ENCODE assay signal across 13 cellular contexts in the genomic region with DNA sequence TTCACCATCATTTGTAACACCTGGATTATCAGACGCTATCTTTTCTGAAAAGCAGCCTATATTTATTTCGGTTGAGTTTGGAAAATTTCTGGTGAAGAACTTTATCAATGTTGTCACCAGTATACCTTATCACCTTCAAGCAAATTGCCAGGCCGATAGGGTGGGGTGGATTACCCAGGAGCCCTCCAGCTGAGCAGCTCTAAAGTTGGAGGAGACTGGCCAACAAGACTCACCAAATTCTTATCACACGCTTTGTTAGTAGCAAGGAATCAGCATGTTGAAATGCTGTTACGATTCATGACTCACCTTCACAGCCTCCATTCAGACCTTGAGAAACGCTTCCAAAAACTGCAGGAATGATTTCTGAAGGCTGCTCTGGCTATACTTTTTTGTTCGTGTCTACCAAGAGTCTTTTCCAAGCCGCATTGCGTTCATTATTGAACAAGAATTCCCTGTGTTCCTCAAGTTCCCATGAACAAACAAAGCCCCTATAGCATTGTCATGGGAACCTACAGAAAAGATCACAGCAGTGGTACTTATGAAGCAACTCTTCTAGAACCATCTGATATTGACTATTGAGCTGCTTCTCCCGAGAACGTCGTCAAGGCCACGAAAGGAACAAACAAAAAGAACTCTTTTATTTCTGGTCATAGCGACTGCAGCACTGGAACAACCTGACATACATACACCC.
DNase-seq lines count a peak whose midpoint lies in the region; ATAC-seq, FAIRE-seq and TF ChIP-seq lines count a peak whose summit lies in the region.
"Had no signal": no experiment of that assay in that cellular context is flagged by ENCODE, and none has a peak within 500 bp of the region (broad histone marks: within the 10 kb centered on the region; RNA-seq: fewer than 3 reads in every experiment).

No MANE protein-coding gene starts in this region.

- H3K9ac ChIP-seq in IMR-90 (ENCODE audit: low read depth, low read length): no peak overlapping the region
- H3K9ac ChIP-seq in kidney (ENCODE audit: low read length in 2 of 2): no peak overlapping the region

- peaks cover 13% of the 10 kb centered on the region for H3K4me1 Mint-ChIP-seq in T-helper 17 cell
- H3K4me1 Mint-ChIP-seq in central memory CD8-positive, alpha-beta T cell: peaks cover 8% of the 10 kb centered on the region

- H3K23ac ChIP-seq in IMR-90 (ENCODE audit: low read depth, low read length): no peak overlapping the region

- H4K8ac ChIP-seq in IMR-90 (ENCODE audit: low read depth in 2 of 2, low read length in 2 of 2): no peak overlapping the region

- H3K27me3 Mint-ChIP-seq in T-helper 17 cell: peaks cover 13% of the 10 kb centered on the region
- no peaks in the 10 kb centered on the region for H3K27me3 Mint-ChIP-seq in central memory CD8-positive, alpha-beta T cell

- no peak overlapping the region for H3K14ac ChIP-seq in IMR-90 (replicated peaks; ENCODE audit: low read depth, low read length)

- no peaks in the 10 kb centered on the region for H3K9me3 ChIP-seq in IMR-90 (ENCODE audit: control insufficient read depth, insufficient read depth, low read length)
- H3K9me3 ChIP-seq in T-helper 17 cell (ENCODE audit: control insufficient read depth, low read length, poor library complexity, severe bottlenecking): no peaks in the 10 kb centered on the region
- H3K9me3 ChIP-seq in kidney (ENCODE audit: control insufficient read depth in 1 of 2, low read length in 2 of 2): no peaks in the 10 kb centered on the region
- no peaks in the 10 kb centered on the region for H3K9me3 ChIP-seq in psoas muscle
- H3K9me3 ChIP-seq: HAP-1 had no signal

- CTCF ChIA-PET in IMR-90 (lab: Yijun Ruan, JAX): interaction anchor here (0.6 kb wide), 1 partner anchor 291 kb away, joined by 4 read pairs; a partner anchor contains a TSS

- H2AK5ac ChIP-seq in IMR-90 (ENCODE audit: low read depth, low read length): no peak overlapping the region

- no peak overlapping the region for H3K56ac ChIP-seq in IMR-90 (ENCODE audit: extremely low read depth, insufficient read depth, low read length)

- H3K36me3 ChIP-seq in IMR-90 (ENCODE audit: control insufficient read depth, insufficient read depth, low read length) (no peaks in the 10 kb centered on the region), kidney (ENCODE audit: control insufficient read depth in 1 of 2, insufficient read depth in 2 of 2, low read length in 2 of 2) (no peaks in the 10 kb centered on the region), psoas muscle (ENCODE audit: insufficient read depth in 1 of 2, low read depth in 1 of 2) (no peaks in the 10 kb centered on the region)
- H3K36me3 ChIP-seq: HAP-1 had no signal

- no peak overlapping the region for H3K4me2 ChIP-seq in IMR-90 (ENCODE audit: low read depth, low read length)

- intact Hi-C loops in IMR-90 (cut with micrococcal nuclease): loop anchor here (5.0 to 10.0 kb wide), 2 partner anchors 298 to 1715 kb away; a partner anchor contains a TSS
- intact Hi-C loops in kidney (cut with DNase I): no loop called here
- intact Hi-C loops in psoas muscle (cut with DNase I): loop anchor here in 1 of 2 donors (5.0 kb wide), 1 partner anchor 298 kb away; no protein-coding TSS in a partner anchor

- no peak for TF ChIP-seq RAD21 in IMR-90 (IDR thresholded peaks at IDR 0.05; ENCODE audit: low read length)

- no peaks in the 10 kb centered on the region for H4K20me1 ChIP-seq in IMR-90 (ENCODE audit: insufficient read depth, low read length)

- no TSS peak for BruUV-seq in IMR-90 (replicated peaks; lab: Mats Ljungman, UMichigan)

- TF ChIP-seq CTCF in IMR-90 (conservative IDR thresholded peaks at IDR 0.05; ENCODE audit: low read depth, low read length): no peak
- no peak for TF ChIP-seq CTCF in kidney (IDR thresholded peaks at IDR 0.05; ENCODE audit: borderline replicate concordance, extremely low read depth, insufficient read depth)
- TF ChIP-seq CTCF in psoas muscle (IDR thresholded peaks at IDR 0.05): no peak

- H3K4ac ChIP-seq in IMR-90 (ENCODE audit: low read depth, low read length): no peak overlapping the region

- H2BK120ac ChIP-seq in IMR-90 (ENCODE audit: low read depth, low read length): no peak overlapping the region

- no peak overlapping the region for H2BK20ac ChIP-seq in IMR-90 (ENCODE audit: low read depth, low read length)

- TF ChIP-seq POLR2A in IMR-90 (IDR thresholded peaks at IDR 0.05; ENCODE audit: low read depth, low read length): no peak

- H4K5ac ChIP-seq in IMR-90 (ENCODE audit: low read depth, low read length): no peak overlapping the region

- H2BK15ac ChIP-seq in IMR-90 (ENCODE audit: low read depth, low read length): no peak overlapping the region

- dilution Hi-C loops in IMR-90 (cut with HindIII; ENCODE audit: low sequenced_read_pairs, unreplicated experiment): no loop called here

- no peaks in the 10 kb centered on the region for H3K4me1 ChIP-seq in IMR-90 (ENCODE audit: control insufficient read depth, insufficient read depth, low read length)
- no peaks in the 10 kb centered on the region for H3K4me1 ChIP-seq in kidney (ENCODE audit: control insufficient read depth in 1 of 2, insufficient read depth in 1 of 2, low read depth in 1 of 2, low read length in 2 of 2)
- H3K4me1 ChIP-seq in psoas muscle: no peaks in the 10 kb centered on the region
- H3K4me1 ChIP-seq: HAP-1 had no signal

- no peak for FAIRE-seq in kidney (lab: Jason Lieb, UNC)
- FAIRE-seq: RCC 7860 had no signal

- no peaks in the 10 kb centered on the region for H3K9me3 Mint-ChIP-seq in central memory CD8-positive, alpha-beta T cell

- peak overlapping the region; percentile 4 for H3K27ac Mint-ChIP-seq in T-helper 17 cell
- H3K27ac Mint-ChIP-seq in central memory CD8-positive, alpha-beta T cell (ENCODE audit: low read depth): peak overlapping the region; percentile 96

- H3K9me1 ChIP-seq in IMR-90 (ENCODE audit: insufficient read depth, low read length): no peaks in the 10 kb centered on the region

- DNase-seq in IMR-90 (peak; percentile 35), T-helper 17 cell (no peak), kidney (no peak), KBM-7 (no peak), psoas muscle (no peak), NCI-H1694 (lab: John Stamatoyannopoulos, UW) (no peak)
- DNase-seq in central memory CD8-positive, alpha-beta T cell (ENCODE audit: low spot score in 2 of 2): no peak
- DNase-seq: DMS 273 treated with DMSO at 0.1 percent for 48 hours, NCI-H1417, NCI-H2029 treated with DMSO at 0.1 percent for 48 hours, NCI-H510A treated with DMSO at 0.1 percent for 48 hours had no signal

- no peak overlapping the region for H2BK5ac ChIP-seq in IMR-90 (ENCODE audit: low read depth, low read length, poor library complexity, severe bottlenecking)

- POLR2A ChIA-PET in IMR-90 (lab: Charles Lee; ENCODE audit: unreplicated experiment): no interaction called here

- H3K36me3 Mint-ChIP-seq in T-helper 17 cell (ENCODE audit: low read depth): peaks cover 2% of the 10 kb centered on the region
- H3K36me3 Mint-ChIP-seq in central memory CD8-positive, alpha-beta T cell (ENCODE audit: insufficient read depth): peaks cover 6% of the 10 kb centered on the region

- H2AK9ac ChIP-seq in IMR-90 (replicated peaks; ENCODE audit: low read depth, low read length, poor library complexity): no peak overlapping the region

- no peak overlapping the region for H3K4me3 Mint-ChIP-seq in T-helper 17 cell
- no peak overlapping the region for H3K4me3 Mint-ChIP-seq in central memory CD8-positive, alpha-beta T cell

- no peaks in the 10 kb centered on the region for H3K79me1 ChIP-seq in IMR-90 (ENCODE audit: low read depth in 1 of 2, low read length in 2 of 2)

- H2AFZ ChIP-seq in IMR-90 (replicated peaks; ENCODE audit: low read length, poor library complexity): no peak overlapping the region

- in situ Hi-C loops in IMR-90 (cut with MboI; ENCODE audit: low sequenced_read_pairs) (no loop called here), KBM-7 (cut with MboI; ENCODE audit: low pct_unique_long_range_greater_than_20kb, low sequenced_read_pairs) (no loop called here)

- ATAC-seq in IMR-90 (ENCODE audit: low read depth) (no peak), T-helper 17 cell (no peak), psoas muscle (no peak)
- no peak for ATAC-seq in central memory CD8-positive, alpha-beta T cell (replicated peaks; ENCODE audit: extremely low read depth, poor library complexity, severe bottlenecking)

- H3K27ac ChIP-seq in IMR-90 (ENCODE audit: insufficient read depth, low read length) (no peak overlapping the region), kidney (ENCODE audit: low read depth in 2 of 2, low read length in 2 of 2) (no peak overlapping the region), psoas muscle (no peak overlapping the region)

- H3K4me3 ChIP-seq in IMR-90 (ENCODE audit: insufficient read depth, low read depth, low read length) (no peak overlapping the region), kidney (ENCODE audit: low read length in 2 of 2) (no peak overlapping the region), psoas muscle (no peak overlapping the region)
- H3K4me3 ChIP-seq: HAP-1 had no signal

- H3K27me3 ChIP-seq in IMR-90 (ENCODE audit: control insufficient read depth, insufficient read depth, low read length) (no peaks in the 10 kb centered on the region; the same call in 1 of the 2 replicates), psoas muscle (ENCODE audit: insufficient read depth in 3 of 3, low read length in 2 of 3) (no peaks in the 10 kb centered on the region)

- 86% methylated on average over 5 of the region's 14 CpGs; no CpG with 5 or more reads in 1 of the 2 experiments for WGBS in IMR-90 (ENCODE audit: extremely low coverage in 2 of 2, insufficient read length in 1 of 2), 2 experiments
- WGBS in psoas muscle, 3 donors: 89 to 91% (median 91%) methylated on average over 14 of the region's 14 CpGs

- no peak overlapping the region for H3K18ac ChIP-seq in IMR-90 (ENCODE audit: low read depth, low read length)

- no peak overlapping the region for H4K91ac ChIP-seq in IMR-90 (ENCODE audit: insufficient read depth, low read depth, low read length)

TF ChIP-seq in IMR-90, 13 proteins besides CTCF, POLR2A, EP300 and RAD21:
- no peak for TF ChIP-seq SMC3 (IDR thresholded peaks at IDR 0.05; ENCODE audit: low read depth, low read length)
- no peak for TF ChIP-seq RCOR1 (IDR thresholded peaks at IDR 0.05; ENCODE audit: insufficient replicate concordance, low read length)
- TF ChIP-seq, protein P1, sequence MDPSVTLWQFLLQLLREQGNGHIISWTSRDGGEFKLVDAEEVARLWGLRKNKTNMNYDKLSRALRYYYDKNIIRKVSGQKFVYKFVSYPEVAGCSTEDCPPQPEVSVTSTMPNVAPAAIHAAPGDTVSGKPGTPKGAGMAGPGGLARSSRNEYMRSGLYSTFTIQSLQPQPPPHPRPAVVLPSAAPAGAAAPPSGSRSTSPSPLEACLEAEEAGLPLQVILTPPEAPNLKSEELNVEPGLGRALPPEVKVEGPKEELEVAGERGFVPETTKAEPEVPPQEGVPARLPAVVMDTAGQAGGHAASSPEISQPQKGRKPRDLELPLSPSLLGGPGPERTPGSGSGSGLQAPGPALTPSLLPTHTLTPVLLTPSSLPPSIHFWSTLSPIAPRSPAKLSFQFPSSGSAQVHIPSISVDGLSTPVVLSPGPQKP (IDR thresholded peaks at IDR 0.05; ENCODE audit: borderline replicate concordance, low read depth, low read length): no peak
